In genomic region chr1:93448292-93448982, GRCh38 we compare ENCODE assay signal across 8 cellular contexts. TPM values are rescaled to one million over a fixed set of nuclear protein-coding genes. Genes with fewer than 3 reads are reported as not detected.
DNase-seq lines count a peak whose midpoint lies in the region; ATAC-seq and TF ChIP-seq lines count a peak whose summit lies in the region.

No MANE protein-coding gene starts in this region.

- H3K9me3 ChIP-seq in MM.1S (replicated peaks; ENCODE audit: insufficient read depth, low read length) = no peaks in the 10 kb centered on the region
- no peaks in the 10 kb centered on the region for H3K9me3 ChIP-seq in neural cell (ENCODE audit: low read length)

- peaks cover 14% of the 10 kb centered on the region for H3K4me1 Mint-ChIP-seq in activated CD4-positive, alpha-beta memory T cell treated with anti-CD3 and anti-CD28 coated beads for 36 hours (ENCODE audit: low read depth)

- TF ChIP-seq CTCF in MM.1S (IDR thresholded peaks at IDR 0.05; ENCODE audit: low read length) = no peak
- TF ChIP-seq CTCF in foreskin fibroblast (IDR thresholded peaks at IDR 0.05; ENCODE audit: low read depth, low read length) = no peak
- TF ChIP-seq CTCF in neural cell (IDR thresholded peaks at IDR 0.05; ENCODE audit: poor library complexity, severe bottlenecking) = no peak

- H3K27me3 Mint-ChIP-seq in activated CD4-positive, alpha-beta memory T cell treated with anti-CD3 and anti-CD28 coated beads for 36 hours = peaks cover 48% of the 10 kb centered on the region

- CTCF ChIA-PET in activated CD4-positive, alpha-beta memory T cell treated with anti-CD3 and anti-CD28 coated beads for 36 hours (lab: Charles Lee) = interaction anchor here (1.0 to 2.1 kb wide), 4 partner anchors 11 to 366 kb away, joined by 3 to 5 read pairs (median 4); no protein-coding TSS in a partner anchor

- H2AFZ ChIP-seq in MM.1S (ENCODE audit: low read length) (peak overlapping the region; percentile 75), neural cell (ENCODE audit: low read depth, low read length) (peak overlapping the region; percentile 83)

- peak overlapping the region; percentile 85 for H3K4me3 Mint-ChIP-seq in activated CD4-positive, alpha-beta memory T cell treated with anti-CD3 and anti-CD28 coated beads for 36 hours

- H3K4me2 ChIP-seq in MM.1S (ENCODE audit: low read depth, low read length) = peak overlapping the region; percentile 88
- no peak overlapping the region for H3K4me2 ChIP-seq in neural cell (ENCODE audit: low read length)

- H3K27me3 ChIP-seq in MM.1S (replicated peaks; ENCODE audit: insufficient read depth, low read length) (no peaks in the 10 kb centered on the region), neural cell (ENCODE audit: insufficient read depth, low read depth, low read length) (no peaks in the 10 kb centered on the region)

- H3F3A ChIP-seq in MM.1S (ENCODE audit: insufficient read depth, low read length) (no peaks in the 10 kb centered on the region), neural cell (ENCODE audit: insufficient read depth, low read length, poor library complexity, severe bottlenecking) (no peaks in the 10 kb centered on the region)

- peak overlapping the region; percentile 71 for H3K4me3 ChIP-seq in MM.1S (ENCODE audit: low read length)
- peak overlapping the region; percentile 69 to 88 for H3K4me3 ChIP-seq in foreskin fibroblast (ENCODE audit: low read depth in 1 of 2, low read length in 2 of 2)
- peak overlapping the region; percentile 95 for H3K4me3 ChIP-seq in neural cell (ENCODE audit: low read length)

- no peaks in the 10 kb centered on the region for H3K36me3 ChIP-seq in MM.1S (replicated peaks; ENCODE audit: insufficient read depth, low read length)
- no peaks in the 10 kb centered on the region for H3K36me3 ChIP-seq in neural cell (ENCODE audit: insufficient read depth, low read length)

- H3K9me2 ChIP-seq in MM.1S (replicated peaks; ENCODE audit: insufficient read depth, low read length) (no peaks in the 10 kb centered on the region), neural cell (ENCODE audit: insufficient read depth, low read length) (no peaks in the 10 kb centered on the region)

- intact Hi-C loops in activated CD4-positive, alpha-beta memory T cell treated with anti-CD3 and anti-CD28 coated beads for 36 hours (cut with micrococcal nuclease) = no loop called here

- no peaks in the 10 kb centered on the region for H3K4me1 ChIP-seq in MM.1S (ENCODE audit: low read length)

- H4K20me1 ChIP-seq in MM.1S (ENCODE audit: insufficient read depth, low read length) (no peaks in the 10 kb centered on the region), neural cell (ENCODE audit: insufficient read depth) (peaks cover 9% of the 10 kb centered on the region)

- DNase-seq in activated CD4-positive, CD25-positive, alpha-beta regulatory T cell (lab: John Stamatoyannopoulos, UW) = no peak
- DNase-seq in MM.1S (no peak), foreskin fibroblast (peak in 1 of 2 donors; percentile 58)
- DNase-seq in activated CD4-positive, alpha-beta memory T cell treated with anti-CD3 and anti-CD28 coated beads for 36 hours = peak; percentile 23

- ATAC-seq in activated CD4-positive, CD25-positive, alpha-beta regulatory T cell treated with anti-CD3 and anti-CD28 coated beads, Interleukin-2, amount 50 U/mL, for 24 hours = peak; percentile 17 to 40
- ATAC-seq in HG02970 (IDR thresholded peaks at IDR 0.05; ENCODE audit: low FRiP score, unreplicated experiment) (no peak), HG03175 (IDR thresholded peaks at IDR 0.05; ENCODE audit: unreplicated experiment) (no peak)

- H3K9me3 Mint-ChIP-seq in activated CD4-positive, alpha-beta memory T cell treated with anti-CD3 and anti-CD28 coated beads for 36 hours = no peaks in the 10 kb centered on the region

- no peaks in the 10 kb centered on the region for H3K36me3 Mint-ChIP-seq in activated CD4-positive, alpha-beta memory T cell treated with anti-CD3 and anti-CD28 coated beads for 36 hours

- no peak overlapping the region for H3K27ac Mint-ChIP-seq in activated CD4-positive, alpha-beta memory T cell treated with anti-CD3 and anti-CD28 coated beads for 36 hours

- H3K9ac ChIP-seq in MM.1S (ENCODE audit: low read length) = no peak overlapping the region; the same call in 1 of the 2 replicates
- H3K9ac ChIP-seq in neural cell (ENCODE audit: low read length) = peak overlapping the region; percentile 98

- H3K27ac ChIP-seq in MM.1S (ENCODE audit: low read length) = no peak overlapping the region
- H3K27ac ChIP-seq in neural cell (ENCODE audit: low read length) = peak overlapping the region; percentile 97

- no peak for TF ChIP-seq EP300 in neural cell (conservative IDR thresholded peaks at IDR 0.05; ENCODE audit: poor library complexity, severe bottlenecking)

- POLR2A ChIA-PET in activated CD4-positive, alpha-beta memory T cell treated with anti-CD3 and anti-CD28 coated beads for 36 hours (lab: Charles Lee) = interaction anchor here (0.9 to 1.2 kb wide), 2 partner anchors 167 to 397 kb away, joined by 3 read pairs; no protein-coding TSS in a partner anchor

- H3K79me2 ChIP-seq in MM.1S (ENCODE audit: low read length) = no peaks in the 10 kb centered on the region
- peaks cover 51% of the 10 kb centered on the region for H3K79me2 ChIP-seq in neural cell (replicated peaks; ENCODE audit: insufficient read depth, low read length)

- peak; percentile 7 for TF ChIP-seq RAD21 in neural cell (conservative IDR thresholded peaks at IDR 0.05)

TF ChIP-seq in neural cell, 6 proteins besides CTCF, POLR2A, EP300 and RAD21:
- peak; percentile 0 for TF ChIP-seq SMC3 (conservative IDR thresholded peaks at IDR 0.05; ENCODE audit: poor library complexity)
- peak; percentile 41 for TF ChIP-seq POLR2AphosphoS5 (IDR thresholded peaks at IDR 0.05)
- TF ChIP-seq TAF1 (IDR thresholded peaks at IDR 0.05; ENCODE audit: low read depth) = peak; percentile 12
- no peak for TF ChIP-seq MXI1 (conservative IDR thresholded peaks at IDR 0.05; ENCODE audit: poor library complexity, severe bottlenecking)
- peak; percentile 79 for TF ChIP-seq REST (IDR thresholded peaks at IDR 0.05; ENCODE audit: borderline replicate concordance)
- no peak for TF ChIP-seq EZH2 (IDR thresholded peaks at IDR 0.05; ENCODE audit: borderline replicate concordance, insufficient read depth, low read length, poor library complexity, severe bottlenecking)

RNA-seq across cellular contexts. Expression of gene FNBP1L, which starts 0.5 kb away (rescaled TPM):
- total RNA-seq in activated CD4-positive, alpha-beta memory T cell treated with anti-CD3 and anti-CD28 coated beads for 36 hours = 1 to 10 TPM in 1 of 2 experiments, under 1 TPM in 1; 0.81 to 1.2 TPM
- 960 and 1,044 TPM in 2 replicates for polyA plus RNA-seq in neural cell
- polyA minus RNA-seq in neural cell = 588 and 698 TPM in 2 replicates

Comparison
In these comparisons a context has a peak if more than half of its experiments do, and no peak if none do; other contexts are left out.
1. ATAC-seq: peak in activated CD4-positive, CD25-positive, alpha-beta regulatory T cell treated with anti-CD3 and anti-CD28 coated beads, Interleukin-2, amount 50 U/mL, for 24 hours (2 of 2); none in HG02970 (single experiment) and HG03175 (single experiment).
2. Peak in every context shown above with its lines, with median percentiles within 50 percentile points of each other: H3K4me3 ChIP-seq.